In genomic region chr16:30183961-30184429, GRCh38 we compare ENCODE assay signal across 8 cellular contexts. TPM values are rescaled to one million over a fixed set of nuclear protein-coding genes. Genes with fewer than 3 reads are reported as not detected.
A peak's percentile ranks its signal among the peaks of the same experiment; 100 is the strongest.
DNase-seq lines count a peak whose midpoint lies in the region; ATAC-seq lines count a peak whose summit lies in the region.

No MANE protein-coding gene starts in this region.

- H3K27ac ChIP-seq in CD4-positive, CD25-positive, alpha-beta regulatory T cell (ENCODE audit: insufficient read depth, low read length, poor library complexity, severe bottlenecking) = peak overlapping the region; percentile 90
- H3K27ac ChIP-seq in skin epidermis = peak overlapping the region in 20 of 21 experiments; percentile 48 to 98 (median 85)

- H3K9me3 ChIP-seq in CD4-positive, CD25-positive, alpha-beta regulatory T cell (ENCODE audit: control insufficient read depth in 2 of 2, low read length in 2 of 2) = no peaks in the 10 kb centered on the region

- H3K27me3 Mint-ChIP-seq in CD4-positive, CD25-positive, alpha-beta regulatory T cell = peaks cover 7% of the 10 kb centered on the region
- no peaks in the 10 kb centered on the region for H3K27me3 Mint-ChIP-seq in activated T-cell treated with anti-CD3 and anti-CD28 coated beads, Interleukin-2, amount 50 U/mL, for 72 hours (ENCODE audit: low read depth)

- no peaks in the 10 kb centered on the region for H3K27me3 ChIP-seq in CD4-positive, CD25-positive, alpha-beta regulatory T cell (ENCODE audit: control insufficient read depth, insufficient read depth, low read length)

- peaks cover 4 to 40% (median 21%) of the 10 kb centered on the region in 4 donors for H3K4me1 Mint-ChIP-seq in CD4-positive, CD25-positive, alpha-beta regulatory T cell
- H3K4me1 Mint-ChIP-seq in activated T-cell treated with anti-CD3 and anti-CD28 coated beads, Interleukin-2, amount 50 U/mL, for 72 hours (ENCODE audit: low read depth) = peaks cover 35% of the 10 kb centered on the region

- H3K9me3 Mint-ChIP-seq in CD4-positive, CD25-positive, alpha-beta regulatory T cell = no peaks in the 10 kb centered on the region
- H3K9me3 Mint-ChIP-seq in activated T-cell treated with anti-CD3 and anti-CD28 coated beads, Interleukin-2, amount 50 U/mL, for 72 hours = no peaks in the 10 kb centered on the region

- peak overlapping the region; percentile 83 for H3K4me3 ChIP-seq in CD4-positive, CD25-positive, alpha-beta regulatory T cell (ENCODE audit: low read depth, low read length)
- H3K4me3 ChIP-seq in skin epidermis = peak overlapping the region; percentile 35 to 57 (median 45)

- H3K4me1 ChIP-seq in CD4-positive, CD25-positive, alpha-beta regulatory T cell (ENCODE audit: control insufficient read depth, insufficient read depth, low read length, poor library complexity, severe bottlenecking) = peaks cover 51% of the 10 kb centered on the region

- peak overlapping the region; percentile 97 to 99 (median 98) for H3K27ac Mint-ChIP-seq in CD4-positive, CD25-positive, alpha-beta regulatory T cell
- peak overlapping the region; percentile 62 for H3K27ac Mint-ChIP-seq in activated T-cell treated with anti-CD3 and anti-CD28 coated beads, Interleukin-2, amount 50 U/mL, for 72 hours

- peak overlapping the region; percentile 99 to 100 (median 99) for H3K4me3 Mint-ChIP-seq in CD4-positive, CD25-positive, alpha-beta regulatory T cell
- peak overlapping the region; percentile 88 to 100 for H3K4me3 Mint-ChIP-seq in activated T-cell treated with anti-CD3 and anti-CD28 coated beads, Interleukin-2, amount 50 U/mL, for 72 hours

- peaks cover 22% of the 10 kb centered on the region for H3K36me3 ChIP-seq in CD4-positive, CD25-positive, alpha-beta regulatory T cell (ENCODE audit: control insufficient read depth, insufficient read depth, low read length)

- intact Hi-C loops in cardiac septum (cut with DNase I) = no loop called here

- H3K36me3 Mint-ChIP-seq in CD4-positive, CD25-positive, alpha-beta regulatory T cell = peaks cover 24% of the 10 kb centered on the region
- H3K36me3 Mint-ChIP-seq in activated T-cell treated with anti-CD3 and anti-CD28 coated beads, Interleukin-2, amount 50 U/mL, for 72 hours (ENCODE audit: insufficient read depth in 2 of 2) = peaks cover 18 to 28% of the 10 kb centered on the region in 2 donors

- DNase-seq in CD4-positive, CD25-positive, alpha-beta regulatory T cell = peak; percentile 71 to 97 (median 92)
- peak; percentile 80 for DNase-seq in NOMO-1 treated with DMSO at 0.1 percent for 48 hours (lab: John Stamatoyannopoulos, UW; ENCODE audit: unreplicated experiment)
- peak; percentile 80 to 81 for DNase-seq in activated T-cell treated with anti-CD3 and anti-CD28 coated beads, Interleukin-2, amount 50 U/mL, for 72 hours
- peak; percentile 90 for DNase-seq in cardiac septum (ENCODE audit: low spot score)
- no peak for DNase-seq in middle frontal gyrus (ENCODE audit: extremely low spot score, low spot score)
- no peak for DNase-seq in NCI-H510A treated with DMSO at 0.1 percent for 48 hours (lab: John Stamatoyannopoulos, UW)

- peak; percentile 55 to 61 for ATAC-seq in CD4-positive, CD25-positive, alpha-beta regulatory T cell (ENCODE audit: low read depth in 2 of 2)
- peak; percentile 40 for ATAC-seq in GM21619 (IDR thresholded peaks at IDR 0.05; ENCODE audit: unreplicated experiment)
- peak; percentile 21 to 35 for ATAC-seq in activated T-cell treated with anti-CD3 and anti-CD28 coated beads, Interleukin-2, amount 50 U/mL, for 72 hours (replicated peaks in 1 of 2)

RNA-seq across cellular contexts. Expression of gene CORO1A, which starts 0.6 kb away (rescaled TPM):
- total RNA-seq in CD4-positive, CD25-positive, alpha-beta regulatory T cell = 850 TPM
- polyA plus RNA-seq in CD4-positive, CD25-positive, alpha-beta regulatory T cell = 1,000 to 10,000 TPM; 1,269 to 1,770 (median 1,540) TPM
- total RNA-seq in activated T-cell treated with anti-CD3 and anti-CD28 coated beads, Interleukin-2, amount 50 U/mL, for 72 hours = 100 to 1,000 TPM; 843 to 987 TPM
- total RNA-seq in cardiac septum = 7.4 TPM

RNA-seq across cellular contexts. Expression of gene BOLA2B, which starts 9.5 kb away (rescaled TPM):
- total RNA-seq in CD4-positive, CD25-positive, alpha-beta regulatory T cell = 58.2 TPM
- 100 to 1,000 TPM; 163 to 225 (median 191) TPM for polyA plus RNA-seq in CD4-positive, CD25-positive, alpha-beta regulatory T cell
- 10 to 100 TPM; 73.7 to 87.3 TPM for total RNA-seq in activated T-cell treated with anti-CD3 and anti-CD28 coated beads, Interleukin-2, amount 50 U/mL, for 72 hours
- 59.6 TPM for total RNA-seq in cardiac septum

RNA-seq across cellular contexts. Expression of gene SLX1A, which starts 9.7 kb away (rescaled TPM):
- total RNA-seq in CD4-positive, CD25-positive, alpha-beta regulatory T cell = 50.3 TPM
- polyA plus RNA-seq in CD4-positive, CD25-positive, alpha-beta regulatory T cell = 100 to 1,000 TPM in 3 of 4 donors, 10 to 100 TPM in 1; 56.8 to 136 (median 102) TPM
- total RNA-seq in activated T-cell treated with anti-CD3 and anti-CD28 coated beads, Interleukin-2, amount 50 U/mL, for 72 hours = 100 to 1,000 TPM in 1 of 2 donors, 10 to 100 TPM in 1; 48.1 to 129 TPM
- total RNA-seq in cardiac septum = 24.9 TPM

RNA-seq across cellular contexts. Expression of gene SULT1A3, which starts 15.1 kb away (rescaled TPM):
- 19.3 TPM for total RNA-seq in CD4-positive, CD25-positive, alpha-beta regulatory T cell
- 1 to 10 TPM in 1 of 4 donors, under 1 TPM in 2, not detected in 1; 0.71 to 1.5 (median 0.91) TPM for polyA plus RNA-seq in CD4-positive, CD25-positive, alpha-beta regulatory T cell
- 10 to 100 TPM; 16.6 to 20.1 TPM for total RNA-seq in activated T-cell treated with anti-CD3 and anti-CD28 coated beads, Interleukin-2, amount 50 U/mL, for 72 hours
- 7.0 TPM for total RNA-seq in cardiac septum

Comparison
In these comparisons a context has a peak if more than half of its experiments do, and no peak if none do; other contexts are left out.
1. DNase-seq: peak in CD4-positive, CD25-positive, alpha-beta regulatory T cell (3 of 3), NOMO-1 treated with DMSO at 0.1 percent for 48 hours (single experiment), activated T-cell treated with anti-CD3 and anti-CD28 coated beads, Interleukin-2, amount 50 U/mL, for 72 hours (2 of 2) and cardiac septum (single experiment); none in middle frontal gyrus (single experiment) and NCI-H510A treated with DMSO at 0.1 percent for 48 hours (single experiment).
2. RNA of gene CORO1A, which starts 0.6 kb away (total RNA-seq): 843 to 987 TPM in activated T-cell treated with anti-CD3 and anti-CD28 coated beads, Interleukin-2, amount 50 U/mL, for 72 hours and 850 TPM in CD4-positive, CD25-positive, alpha-beta regulatory T cell (single experiment); 7.4 TPM in cardiac septum (single experiment); every median in the first group is over 100 times any median in the second.
3. Peak in every context shown above with its lines, with median percentiles within 50 percentile points of each other: ATAC-seq.